ENCODE assay signal across 8 cellular contexts in genomic region chr14:67673451-67673850, GRCh38. TPM values are rescaled to one million over a fixed set of nuclear protein-coding genes. Genes with fewer than 3 reads are reported as not detected.
DNase-seq lines count a peak whose midpoint lies in the region; ATAC-seq and TF ChIP-seq lines count a peak whose summit lies in the region.

No MANE protein-coding gene starts in this region.

- no peaks in the 10 kb centered on the region for H3K27me3 ChIP-seq in heart right ventricle
- H3K27me3 ChIP-seq in mesenchymal stem cell (ENCODE audit: control insufficient read depth in 1 of 2, insufficient read depth in 1 of 2, low read length in 2 of 2): no peaks in the 10 kb centered on the region

- no peak overlapping the region for H3K18ac ChIP-seq in mesenchymal stem cell (ENCODE audit: low read depth in 1 of 2, low read length in 2 of 2)

- no peak overlapping the region for H4K8ac ChIP-seq in mesenchymal stem cell (ENCODE audit: low read length)

- no peak overlapping the region for H2AFZ ChIP-seq in mesenchymal stem cell (ENCODE audit: low read depth, low read length)

- no peak overlapping the region for H2AK5ac ChIP-seq in mesenchymal stem cell (ENCODE audit: low read length, severe bottlenecking)

- H3K4me3 Mint-ChIP-seq in brain: peak overlapping the region; percentile 92 to 97 (median 95)

- H3K9me3 ChIP-seq in heart right ventricle (no peaks in the 10 kb centered on the region), mesenchymal stem cell (ENCODE audit: control insufficient read depth, low read length) (no peaks in the 10 kb centered on the region)

- H3K4me1 Mint-ChIP-seq in brain: peaks cover 64% of the 10 kb centered on the region

- no peak overlapping the region for H2BK12ac ChIP-seq in mesenchymal stem cell (ENCODE audit: low read length in 2 of 2)

- H3K4me1 ChIP-seq in heart right ventricle (peaks cover 7 to 34% (median 24%) of the 10 kb centered on the region in 9 donors), mesenchymal stem cell (ENCODE audit: control insufficient read depth, insufficient read depth, low read depth, low read length) (peaks cover 12% of the 10 kb centered on the region), urinary bladder (ENCODE audit: insufficient read depth) (no peaks in the 10 kb centered on the region)

- no peak overlapping the region for H2BK120ac ChIP-seq in mesenchymal stem cell (ENCODE audit: low read depth, low read length)

- H3K36me3 ChIP-seq in heart right ventricle (peaks cover 0 to 14% (median 9%) of the 10 kb centered on the region in 9 donors), mesenchymal stem cell (ENCODE audit: control insufficient read depth in 1 of 2, insufficient read depth in 2 of 2, low read depth in 1 of 2, low read length in 2 of 2) (peaks cover 8 to 12% of the 10 kb centered on the region in 2 experiments), urinary bladder (ENCODE audit: insufficient read depth) (no peaks in the 10 kb centered on the region)

- no peak for TF ChIP-seq CTCF in heart right ventricle (IDR thresholded peaks at IDR 0.05)
- no peak for TF ChIP-seq CTCF in brain (conservative IDR thresholded peaks at IDR 0.05)

- H3K9me3 Mint-ChIP-seq in brain: no peaks in the 10 kb centered on the region

- no peak overlapping the region for H2BK15ac ChIP-seq in mesenchymal stem cell (ENCODE audit: low read depth, poor library complexity, severe bottlenecking)

- no peak overlapping the region for H3K4ac ChIP-seq in mesenchymal stem cell (ENCODE audit: low read depth in 1 of 2, low read length in 2 of 2)

- H3K36me3 Mint-ChIP-seq in brain: peaks cover 17% of the 10 kb centered on the region

- intact Hi-C loops in heart right ventricle (cut with DNase I): loop anchor here in 1 of 10 donors (5.0 kb wide), 1 partner anchor 71 kb away; the partner anchor contains the start of gene PIGH
- intact Hi-C loops in Right ventricle myocardium inferior (cut with DNase I): loop anchor here (5.0 kb wide), 2 partner anchors 34 to 71 kb away; partner anchors contain the start of gene PIGH

- H3K79me1 ChIP-seq in mesenchymal stem cell (replicated peaks; ENCODE audit: low read length, poor library complexity, severe bottlenecking): peaks cover 7% of the 10 kb centered on the region

- H3K23ac ChIP-seq in mesenchymal stem cell (ENCODE audit: low read length in 2 of 2): no peak overlapping the region

- H3K27me3 Mint-ChIP-seq in brain: peaks cover 4% of the 10 kb centered on the region

- H3K4me3 ChIP-seq in heart right ventricle (peak overlapping the region; percentile 79 to 99 (median 95)), mesenchymal stem cell (ENCODE audit: insufficient read depth in 1 of 2, low read depth in 1 of 2, low read length in 2 of 2) (peak overlapping the region in 1 of 2 experiments; percentile 96), urinary bladder (ENCODE audit: low read depth, low read length) (peak overlapping the region; percentile 93)

- peak overlapping the region; percentile 94 for H3K9ac ChIP-seq in mesenchymal stem cell (ENCODE audit: low read length)

- peak overlapping the region; percentile 92 for H3K4me2 ChIP-seq in mesenchymal stem cell (ENCODE audit: low read length, poor library complexity, severe bottlenecking)

- no peak for ATAC-seq in heart right ventricle
- no peak for ATAC-seq in Right ventricle myocardium inferior

- 40 to 44% methylated on average over 5 of the region's 5 CpGs for WGBS in heart right ventricle, 2 donors
- WGBS in mesenchymal stem cell: 79% methylated on average over 5 of the region's 5 CpGs
- 42% methylated on average over 5 of the region's 5 CpGs for WGBS in urinary bladder

- H3K27ac Mint-ChIP-seq in brain: peak overlapping the region; percentile 90 to 99 (median 95)

- H2BK5ac ChIP-seq in mesenchymal stem cell (ENCODE audit: low read depth, low read length, poor library complexity, severe bottlenecking): no peak overlapping the region

- H4K91ac ChIP-seq in mesenchymal stem cell (ENCODE audit: low read length): no peak overlapping the region

- peak overlapping the region in 6 of 10 donors; percentile 96 to 100 (median 99) for H3K27ac ChIP-seq in heart right ventricle
- H3K27ac ChIP-seq in mesenchymal stem cell (ENCODE audit: low read length, poor library complexity, severe bottlenecking): no peak overlapping the region
- H3K27ac ChIP-seq in urinary bladder (ENCODE audit: low read depth): no peak overlapping the region

- H3K14ac ChIP-seq in mesenchymal stem cell (ENCODE audit: low read length in 2 of 2): no peak overlapping the region

- DNase-seq in heart right ventricle (no peak), Right ventricle myocardium inferior (ENCODE audit: missing footprints) (no peak), mesenchymal stem cell (peak; percentile 15), NCI-H526 (lab: John Stamatoyannopoulos, UW) (no peak), NOMO-1 (lab: John Stamatoyannopoulos, UW; ENCODE audit: unreplicated experiment in 2 of 2) (no peak), SHP77 (lab: John Stamatoyannopoulos, UW) (no peak)

RNA-seq across cellular contexts. Expression of gene VTI1B, which starts 1.0 kb away (rescaled TPM):
- 100 to 1,000 TPM; 110 to 153 (median 125) TPM for total RNA-seq in heart right ventricle
- polyA plus RNA-seq in heart right ventricle: 10 to 100 TPM; 64.7 to 88.2 TPM
- total RNA-seq in Right ventricle myocardium inferior: 114 TPM
- 102 TPM for polyA plus RNA-seq in brain (ENCODE audit: insufficient read depth, low read depth, low replicate concordance)
- 72.5 TPM for polyA plus RNA-seq in mesenchymal stem cell (2013, experiment 1 of 2)
- 79.1 TPM for polyA plus RNA-seq in mesenchymal stem cell (2013, experiment 2 of 2)
- 39.2 TPM for total RNA-seq in urinary bladder
- 79.1 TPM for polyA plus RNA-seq in urinary bladder

RNA-seq across cellular contexts. Expression of gene RDH11, which starts 22.1 kb away (rescaled TPM):
- total RNA-seq in heart right ventricle (10 to 100 TPM in 9 of 10 donors, 1 to 10 TPM in 1; 9.6 to 19.8 (median 14.7) TPM), Right ventricle myocardium inferior (14.3 TPM), urinary bladder (72.1 TPM)
- polyA plus RNA-seq in heart right ventricle (10 to 100 TPM; 19.2 to 22.3 TPM), brain (ENCODE audit: insufficient read depth, low read depth, low replicate concordance) (67.7 TPM), urinary bladder (63.8 TPM)
- polyA plus RNA-seq in mesenchymal stem cell (2013, experiment 1 of 2): 114 TPM
- 119 TPM for polyA plus RNA-seq in mesenchymal stem cell (2013, experiment 2 of 2)

RNA-seq across cellular contexts. Expression of gene RDH12, which starts 28.2 kb away (rescaled TPM):
- under 1 TPM in 1 of 10 donors, not detected in 9; 0.14 TPM for total RNA-seq in heart right ventricle
- polyA plus RNA-seq in heart right ventricle: not detected
- total RNA-seq in Right ventricle myocardium inferior: not detected
- 0.63 TPM for polyA plus RNA-seq in brain (ENCODE audit: insufficient read depth, low read depth, low replicate concordance)
- polyA plus RNA-seq in mesenchymal stem cell (2013, experiment 1 of 2): not detected
- polyA plus RNA-seq in mesenchymal stem cell (2013, experiment 2 of 2): 0.01 TPM
- total RNA-seq in urinary bladder: not detected
- polyA plus RNA-seq in urinary bladder: 0.04 TPM

RNA-seq across cellular contexts. Expression of gene ARG2, which starts 53.7 kb away (rescaled TPM):
- total RNA-seq in heart right ventricle (10 to 100 TPM in 1 of 10 donors, 1 to 10 TPM in 7, under 1 TPM in 2; 0.69 to 11.6 (median 1.5) TPM), Right ventricle myocardium inferior (1.3 TPM), urinary bladder (2.1 TPM)
- polyA plus RNA-seq in heart right ventricle (10 to 100 TPM in 1 of 2 donors, under 1 TPM in 1; 0.22 to 42.4 TPM), brain (ENCODE audit: insufficient read depth, low read depth, low replicate concordance) (42.8 TPM), urinary bladder (4.7 TPM)
- 3.6 TPM for polyA plus RNA-seq in mesenchymal stem cell (2013, experiment 1 of 2)
- polyA plus RNA-seq in mesenchymal stem cell (2013, experiment 2 of 2): 3.9 TPM

Comparison
In these comparisons a context has a peak if more than half of its experiments do, and no peak if none do; other contexts are left out.
1. H3K27ac ChIP-seq: peak in heart right ventricle (6 of 10); none in mesenchymal stem cell (single experiment) and urinary bladder (single experiment).